Comparison of ENCODE assay signal across 1 cellular context in the genomic region with DNA sequence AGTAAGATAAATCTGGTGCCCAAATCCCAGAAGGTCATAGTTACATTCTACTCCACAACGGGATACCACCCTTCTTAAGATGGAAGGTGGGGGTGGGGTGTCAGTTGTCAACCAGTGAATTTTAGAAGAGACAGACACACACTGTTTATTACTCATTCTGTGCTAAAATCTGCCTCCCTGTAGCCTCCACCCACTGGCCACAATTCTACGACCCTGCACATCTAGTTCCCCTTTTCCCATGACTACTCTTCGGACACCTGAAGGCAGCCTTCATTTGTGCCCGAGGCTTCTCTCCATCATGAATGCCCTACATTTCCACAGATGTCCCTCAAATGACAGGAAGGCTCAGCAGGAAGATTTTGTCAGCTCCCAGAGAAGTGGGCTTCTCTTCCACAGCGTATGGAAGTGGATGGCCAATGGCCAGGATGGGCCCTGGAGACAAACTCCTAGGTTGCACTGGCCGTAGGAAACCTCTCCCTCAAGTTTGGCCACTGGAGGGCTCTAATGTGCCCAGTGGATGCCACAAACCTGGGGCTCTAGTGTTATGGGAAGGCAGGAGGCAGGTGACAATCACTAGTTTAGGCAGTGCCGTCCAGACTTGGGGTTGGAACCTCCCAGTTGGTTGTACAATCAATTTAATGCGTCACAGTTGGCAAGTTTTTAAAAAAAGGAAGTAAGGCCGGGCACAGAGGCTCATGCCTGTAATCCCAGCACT.
TF ChIP-seq lines count a peak whose summit lies in the region.

No MANE protein-coding gene starts in this region.

TF ChIP-seq in GM23338, 12 proteins besides CTCF, POLR2A, EP300 and RAD21 (continued from another document):
- TF ChIP-seq, protein P1, sequence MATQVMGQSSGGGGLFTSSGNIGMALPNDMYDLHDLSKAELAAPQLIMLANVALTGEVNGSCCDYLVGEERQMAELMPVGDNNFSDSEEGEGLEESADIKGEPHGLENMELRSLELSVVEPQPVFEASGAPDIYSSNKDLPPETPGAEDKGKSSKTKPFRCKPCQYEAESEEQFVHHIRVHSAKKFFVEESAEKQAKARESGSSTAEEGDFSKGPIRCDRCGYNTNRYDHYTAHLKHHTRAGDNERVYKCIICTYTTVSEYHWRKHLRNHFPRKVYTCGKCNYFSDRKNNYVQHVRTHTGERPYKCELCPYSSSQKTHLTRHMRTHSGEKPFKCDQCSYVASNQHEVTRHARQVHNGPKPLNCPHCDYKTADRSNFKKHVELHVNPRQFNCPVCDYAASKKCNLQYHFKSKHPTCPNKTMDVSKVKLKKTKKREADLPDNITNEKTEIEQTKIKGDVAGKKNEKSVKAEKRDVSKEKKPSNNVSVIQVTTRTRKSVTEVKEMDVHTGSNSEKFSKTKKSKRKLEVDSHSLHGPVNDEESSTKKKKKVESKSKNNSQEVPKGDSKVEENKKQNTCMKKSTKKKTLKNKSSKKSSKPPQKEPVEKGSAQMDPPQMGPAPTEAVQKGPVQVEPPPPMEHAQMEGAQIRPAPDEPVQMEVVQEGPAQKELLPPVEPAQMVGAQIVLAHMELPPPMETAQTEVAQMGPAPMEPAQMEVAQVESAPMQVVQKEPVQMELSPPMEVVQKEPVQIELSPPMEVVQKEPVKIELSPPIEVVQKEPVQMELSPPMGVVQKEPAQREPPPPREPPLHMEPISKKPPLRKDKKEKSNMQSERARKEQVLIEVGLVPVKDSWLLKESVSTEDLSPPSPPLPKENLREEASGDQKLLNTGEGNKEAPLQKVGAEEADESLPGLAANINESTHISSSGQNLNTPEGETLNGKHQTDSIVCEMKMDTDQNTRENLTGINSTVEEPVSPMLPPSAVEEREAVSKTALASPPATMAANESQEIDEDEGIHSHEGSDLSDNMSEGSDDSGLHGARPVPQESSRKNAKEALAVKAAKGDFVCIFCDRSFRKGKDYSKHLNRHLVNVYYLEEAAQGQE (IDR thresholded peaks at IDR 0.05; ENCODE audit: unreplicated experiment), result no peak
